In genomic region chr5:82312373-82312856, GRCh38 we compare ENCODE assay signal across 9 cellular contexts. TPM values are rescaled to one million over a fixed set of nuclear protein-coding genes. Genes with fewer than 3 reads are reported as not detected.
DNase-seq lines count a peak whose midpoint lies in the region; TF ChIP-seq lines count a peak whose summit lies in the region.
"Had no signal": no experiment of that assay in that cellular context is flagged by ENCODE, and none has a peak within 500 bp of the region (broad histone marks: within the 10 kb centered on the region; RNA-seq: fewer than 3 reads in every experiment).

No MANE protein-coding gene starts in this region.

- no TSS peak for BruUV-seq in MCF 10A (replicated peaks; lab: Mats Ljungman, UMichigan)

- intact Hi-C loops in MCF 10A (cut with micrococcal nuclease), result loop anchor here (1.0 kb wide), 1 partner anchor 329 kb away; no protein-coding TSS in a partner anchor

- peak; percentile 96 for TF ChIP-seq CTCF in RWPE1 (conservative IDR thresholded peaks at IDR 0.05; ENCODE audit: low read depth)
- peak; percentile 75 for TF ChIP-seq CTCF in MCF 10A (IDR thresholded peaks at IDR 0.05; ENCODE audit: unreplicated experiment)

- H3K4me1 Mint-ChIP-seq in MCF 10A (ENCODE audit: insufficient read depth, unreplicated experiment), result no peaks in the 10 kb centered on the region

- no peak overlapping the region for H3K27ac Mint-ChIP-seq in MCF 10A (ENCODE audit: low read depth, unreplicated experiment)
- H3K27ac Mint-ChIP-seq: activated naive CD4-positive, alpha-beta T cell treated with anti-CD3 and anti-CD28 coated beads, Interleukin-2, amount 50 U/mL, for 72 hours had no signal

- DNase-seq in DMS 273 (lab: John Stamatoyannopoulos, UW; ENCODE audit: unreplicated experiment) (peak; percentile 81), DMS 273 treated with DMSO at 0.1 percent for 48 hours (lab: John Stamatoyannopoulos, UW) (no peak), Kasumi-1 (lab: John Stamatoyannopoulos, UW) (peak; percentile 67 to 84), RWPE1 (ENCODE audit: low spot score) (peak; percentile 69), MCF 10A (ENCODE audit: unreplicated experiment) (peak; percentile 70), islet precursor cell (peak; percentile 78), cortex of kidney (lab: John Stamatoyannopoulos, UW) (no peak)
- DNase-seq in stimulated activated CD4-positive, alpha-beta T cell treated with anti-CD3 and anti-CD28 coated beads, Interleukin-4, amount 100 ng/mL, for 1 hour, result peak; percentile 15

- H3K9me3 Mint-ChIP-seq in MCF 10A (ENCODE audit: unreplicated experiment), result no peaks in the 10 kb centered on the region

- peaks cover 30% of the 10 kb centered on the region for H3K36me3 Mint-ChIP-seq in MCF 10A (ENCODE audit: insufficient read depth, unreplicated experiment)

- CTCF ChIA-PET in RWPE1 (lab: Yijun Ruan, JAX), result interaction anchor here (0.6 to 0.9 kb wide), 12 partner anchors 8 to 1160 kb away, joined by 3 to 6 read pairs (median 4); no protein-coding TSS in a partner anchor
- CTCF ChIA-PET in MCF 10A (lab: Yijun Ruan, JAX), result interaction anchor here (0.6 to 1.4 kb wide), 17 partner anchors 9 to 1246 kb away, joined by 3 to 10 read pairs (median 3); no protein-coding TSS in a partner anchor

- POLR2A ChIA-PET in RWPE1 (lab: Yijun Ruan, JAX; ENCODE audit: low non-redundant PET) (no interaction called here), MCF 10A (lab: Yijun Ruan, JAX) (no interaction called here)

- H3K27me3 Mint-ChIP-seq in MCF 10A (ENCODE audit: insufficient read depth, unreplicated experiment), result no peaks in the 10 kb centered on the region

- H3K4me3 Mint-ChIP-seq in MCF 10A (ENCODE audit: unreplicated experiment), result no peak overlapping the region

- no peak overlapping the region for H3K27ac ChIP-seq in RWPE1

RNA-seq across cellular contexts. Expression of gene RPS23, which starts 34.3 kb away (rescaled TPM):
- 2,870 and 3,151 TPM in 2 replicates for total RNA-seq in MCF 10A (2022)

Comparison
In these comparisons a context has a peak if more than half of its experiments do, and no peak if none do; other contexts are left out.
1. DNase-seq: peak in DMS 273 (single experiment), Kasumi-1 (2 of 2), RWPE1 (single experiment), MCF 10A (single experiment), islet precursor cell (single experiment) and stimulated activated CD4-positive, alpha-beta T cell treated with anti-CD3 and anti-CD28 coated beads, Interleukin-4, amount 100 ng/mL, for 1 hour (single experiment); none in DMS 273 treated with DMSO at 0.1 percent for 48 hours (single experiment) and cortex of kidney (single experiment).